Comparison of ENCODE assay signal across 2 cellular contexts in the genomic region with DNA sequence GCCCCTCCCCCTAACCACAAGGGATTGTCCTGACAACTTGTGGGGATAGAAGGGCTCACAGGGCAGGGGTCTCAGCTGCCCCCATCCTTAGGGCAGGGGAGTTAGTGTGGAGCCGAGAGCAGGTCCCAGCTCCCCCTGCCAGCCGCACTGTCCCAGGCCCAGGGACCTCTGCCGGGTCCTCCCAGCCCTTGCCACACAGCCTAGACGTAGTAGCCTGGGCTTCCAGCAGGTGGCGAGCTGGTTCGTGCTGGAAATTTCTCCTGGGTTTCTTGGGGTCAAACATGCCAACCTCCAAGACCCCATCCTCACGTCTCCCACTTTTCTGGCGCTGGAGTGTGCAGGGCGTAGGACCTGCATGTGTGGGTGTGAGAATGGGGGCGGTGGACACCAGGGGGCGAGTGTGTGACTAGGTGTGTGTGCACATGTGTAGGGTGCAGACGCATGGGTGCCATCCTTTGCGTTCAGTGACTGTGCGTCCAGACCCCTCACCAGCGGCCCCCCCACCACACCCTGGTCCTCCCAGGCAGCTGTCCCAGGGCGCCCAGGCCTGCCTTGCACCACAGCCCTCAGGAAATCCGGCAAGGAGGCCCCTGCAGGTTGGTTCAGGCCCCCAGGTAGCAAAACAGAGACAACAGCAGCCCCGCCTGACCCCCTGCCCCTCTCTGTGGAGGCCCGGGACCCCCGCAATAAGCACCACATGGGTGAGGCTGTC.
TF ChIP-seq lines count a peak whose summit lies in the region.

No MANE protein-coding gene starts in this region.

TF ChIP-seq in HCT116, 20 proteins besides CTCF, POLR2A, EP300 and RAD21 (continued from another document):
- no peak for TF ChIP-seq ATF3 (IDR thresholded peaks at IDR 0.05)
- TF ChIP-seq JUND (IDR thresholded peaks at IDR 0.05), result no peak
- no peak for TF ChIP-seq POLR2AphosphoS5 (IDR thresholded peaks at IDR 0.05; ENCODE audit: low read depth, low read length)
- no peak for TF ChIP-seq ZFX (IDR thresholded peaks at IDR 0.05)

TF ChIP-seq in WTC11, 78 proteins besides CTCF, POLR2A, EP300 and RAD21 (continued from another document):
- TF ChIP-seq FOXP4 (CRISPR knock-in tag; IDR thresholded peaks at IDR 0.05) (no peak), CBFB (CRISPR knock-in tag; IDR thresholded peaks at IDR 0.05; ENCODE audit: low read depth) (no peak), ZNF121 (CRISPR knock-in tag; IDR thresholded peaks at IDR 0.05) (peak; percentile 94), ATF3 (CRISPR knock-in tag; conservative IDR thresholded peaks at IDR 0.05) (no peak)
